24 cellular contexts compared by ENCODE assay signal in the genomic region with DNA sequence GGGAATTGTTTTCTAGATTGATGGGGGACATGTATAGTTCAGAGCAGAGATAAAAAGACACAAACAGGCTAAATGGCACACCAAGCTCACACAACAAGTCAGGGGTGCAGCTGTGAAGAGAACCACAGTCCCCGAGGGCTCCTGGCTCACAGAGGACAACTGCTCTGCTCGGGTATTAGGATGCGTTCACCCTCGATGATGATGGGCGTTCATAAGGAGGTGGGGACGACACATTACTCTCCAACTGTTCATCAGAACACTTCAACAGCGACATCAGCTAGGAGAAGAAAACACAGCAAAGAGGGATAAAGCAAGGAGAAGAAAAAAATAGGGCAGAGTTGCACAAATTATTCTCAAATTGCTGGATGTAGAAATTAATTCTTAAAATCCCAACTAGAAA.
"Had no signal": no experiment of that assay in that cellular context is flagged by ENCODE, and none has a peak within 500 bp of the region (broad histone marks: within the 10 kb centered on the region; RNA-seq: fewer than 3 reads in every experiment).

No MANE protein-coding gene starts in this region.

- H3K9me3 Mint-ChIP-seq: memory B cell; naive thymus-derived CD4-positive, alpha-beta T cell; stimulated activated effector memory CD8-positive, alpha-beta T cell treated with anti-CD3 and anti-CD28 coated beads, Interleukin-12 subunit alpha, Interleukin-12 subunit beta, amount 100 ng/mL, for 72 hours; stimulated activated naive CD8-positive, alpha-beta T cell treated with anti-CD3 and anti-CD28 coated beads, Interleukin-15, amount 100 ng/mL, for 72 hours had no signal

- ATAC-seq: esophagus mucosa; gastrocnemius medialis; heart right ventricle; lower lobe of right lung; naive thymus-derived CD4-positive, alpha-beta T cell; psoas muscle; right lobe of liver; stimulated activated effector memory CD8-positive, alpha-beta T cell treated with anti-CD3 and anti-CD28 coated beads, Interleukin-12 subunit alpha, Interleukin-12 subunit beta, amount 100 ng/mL, for 72 hours; stimulated activated naive CD8-positive, alpha-beta T cell treated with anti-CD3 and anti-CD28 coated beads, Interleukin-15, amount 100 ng/mL, for 72 hours had no signal

- H3K4me1 ChIP-seq: psoas muscle, right lobe of liver had no signal

- H3K36me3 ChIP-seq: gastrocnemius medialis, heart right ventricle, left ventricle myocardium inferior, lower lobe of right lung, neutrophil, right lobe of liver, tibial nerve had no signal

- H3K4me1 Mint-ChIP-seq: naive thymus-derived CD4-positive, alpha-beta T cell; stimulated activated effector memory CD8-positive, alpha-beta T cell treated with anti-CD3 and anti-CD28 coated beads, Interleukin-12 subunit alpha, Interleukin-12 subunit beta, amount 100 ng/mL, for 72 hours had no signal

- H3K27ac ChIP-seq: coronary artery, dorsolateral prefrontal cortex, gastrocnemius medialis, heart right ventricle, left ventricle myocardium inferior, lower lobe of right lung, neutrophil, psoas muscle, right lobe of liver, testis, tibial nerve had no signal

- H3K9me3 ChIP-seq: gastrocnemius medialis, heart right ventricle, left ventricle myocardium inferior, lower lobe of right lung, neutrophil, psoas muscle, right lobe of liver, testis, tibial nerve had no signal

- FAIRE-seq: endometrium, kidney had no signal

- DNase-seq: dorsolateral prefrontal cortex; effector memory CD4-positive, alpha-beta T cell; gastrocnemius medialis; heart right ventricle; kidney; left cardiac atrium; left ventricle myocardium inferior; lower lobe of right lung; midbrain; naive thymus-derived CD4-positive, alpha-beta T cell; psoas muscle; retina; right lobe of liver; stimulated activated CD4-positive, alpha-beta T cell treated with anti-CD3 and anti-CD28 coated beads, Interleukin-4, amount 100 ng/mL, for 1 hour; stimulated activated CD8-positive, alpha-beta memory T cell treated with anti-CD3 and anti-CD28 coated beads, Interleukin-4, amount 100 ng/mL, for 48 hours; stimulated activated naive CD8-positive, alpha-beta T cell treated with anti-CD3 and anti-CD28 coated beads, Interleukin-15, amount 100 ng/mL, for 72 hours; testis had no signal

- H3K27ac Mint-ChIP-seq: memory B cell; naive thymus-derived CD4-positive, alpha-beta T cell; stimulated activated effector memory CD8-positive, alpha-beta T cell treated with anti-CD3 and anti-CD28 coated beads, Interleukin-12 subunit alpha, Interleukin-12 subunit beta, amount 100 ng/mL, for 72 hours; stimulated activated naive CD8-positive, alpha-beta T cell treated with anti-CD3 and anti-CD28 coated beads, Interleukin-15, amount 100 ng/mL, for 72 hours had no signal

- H3K4me3 ChIP-seq: coronary artery, dorsolateral prefrontal cortex, gastrocnemius medialis, heart right ventricle, left ventricle myocardium inferior, lower lobe of right lung, psoas muscle, right lobe of liver, testis, tibial nerve had no signal

- H3K27me3 ChIP-seq: gastrocnemius medialis, heart right ventricle, neutrophil, right lobe of liver, testis, tibial nerve had no signal

- H3K4me3 Mint-ChIP-seq: memory B cell; naive thymus-derived CD4-positive, alpha-beta T cell; stimulated activated effector memory CD8-positive, alpha-beta T cell treated with anti-CD3 and anti-CD28 coated beads, Interleukin-12 subunit alpha, Interleukin-12 subunit beta, amount 100 ng/mL, for 72 hours; stimulated activated naive CD8-positive, alpha-beta T cell treated with anti-CD3 and anti-CD28 coated beads, Interleukin-15, amount 100 ng/mL, for 72 hours had no signal

- H3K36me3 Mint-ChIP-seq: memory B cell; naive thymus-derived CD4-positive, alpha-beta T cell; stimulated activated effector memory CD8-positive, alpha-beta T cell treated with anti-CD3 and anti-CD28 coated beads, Interleukin-12 subunit alpha, Interleukin-12 subunit beta, amount 100 ng/mL, for 72 hours had no signal
